12 cellular contexts compared by ENCODE assay signal in genomic region chr1:33010946-33011731, GRCh38. TPM values are rescaled to one million over a fixed set of nuclear protein-coding genes. Genes with fewer than 3 reads are reported as not detected.
A peak's percentile ranks its signal among the peaks of the same experiment; 100 is the strongest.
DNase-seq lines count a peak whose midpoint lies in the region; ATAC-seq, FAIRE-seq and TF ChIP-seq lines count a peak whose summit lies in the region.
"Had no signal": no experiment of that assay in that cellular context is flagged by ENCODE, and none has a peak within 500 bp of the region (broad histone marks: within the 10 kb centered on the region; RNA-seq: fewer than 3 reads in every experiment).

No MANE protein-coding gene starts in this region.

- CTCF ChIA-PET in HCT116 (lab: Charles Lee) = no interaction called here

- H3K4me2 ChIP-seq in HCT116 (ENCODE audit: low read length) (no peak overlapping the region), MM.1S (ENCODE audit: low read depth, low read length) (no peak overlapping the region)

- H3K27ac ChIP-seq in HCT116 (ENCODE audit: low read depth, low read length) (no peak overlapping the region), kidney (ENCODE audit: low read depth in 2 of 2, low read length in 2 of 2) (peak overlapping the region; percentile 54 to 85), skin epidermis (peak overlapping the region in 20 of 21 experiments; percentile 5 to 85 (median 75)), MM.1S (ENCODE audit: low read length) (no peak overlapping the region)
- H3K27ac ChIP-seq: SJSA1 had no signal

- TF ChIP-seq CTCF in HCT116 (IDR thresholded peaks at IDR 0.05 in 2 of 3, conservative IDR thresholded peaks at IDR 0.05 in 1 of 3; ENCODE audit: borderline replicate concordance in 1 of 3, insufficient read depth in 1 of 3, low read depth in 2 of 3, low read length in 2 of 3) (no peak), brain (conservative IDR thresholded peaks at IDR 0.05) (no peak), kidney (IDR thresholded peaks at IDR 0.05; ENCODE audit: borderline replicate concordance, extremely low read depth, insufficient read depth) (no peak), MM.1S (IDR thresholded peaks at IDR 0.05; ENCODE audit: low read length) (no peak)

- no peak overlapping the region for H2AFZ ChIP-seq in HCT116 (ENCODE audit: low read depth, low read length, poor library complexity, severe bottlenecking)
- no peak overlapping the region for H2AFZ ChIP-seq in MM.1S (ENCODE audit: low read length)

- no peak for DNase-seq in HCT116 (ENCODE audit: low read depth, low spot score)
- no peak for DNase-seq in kidney
- DNase-seq in MM.1S = no peak
- DNase-seq in NCI-H2227 treated with DMSO at 0.1 percent for 48 hours (lab: John Stamatoyannopoulos, UW) = no peak
- DNase-seq: activated gamma-delta T cell, Kasumi-1 had no signal

- H3K4me3 ChIP-seq in HCT116 (replicated peaks in 1 of 2; ENCODE audit: low read depth in 1 of 2, low read length in 2 of 2) (no peak overlapping the region), kidney (ENCODE audit: low read length in 2 of 2) (no peak overlapping the region), skin epidermis (no peak overlapping the region), MM.1S (ENCODE audit: low read length) (no peak overlapping the region)
- H3K4me3 ChIP-seq: SJSA1 had no signal

- BruUV-seq in HCT116 (replicated peaks; lab: Mats Ljungman, UMichigan) = no TSS peak

- H4K20me1 ChIP-seq in HCT116 (ENCODE audit: insufficient read depth) (no peaks in the 10 kb centered on the region), MM.1S (ENCODE audit: insufficient read depth, low read length) (no peaks in the 10 kb centered on the region)

- H3K36me3 Mint-ChIP-seq in brain = peaks cover 53% of the 10 kb centered on the region

- no peak for TF ChIP-seq RAD21 in HCT116 (IDR thresholded peaks at IDR 0.05; ENCODE audit: low read depth)

- POLR2A ChIA-PET in HCT116 (lab: Charles Lee) = no interaction called here

- H3K9me3 ChIP-seq in HCT116 (ENCODE audit: control insufficient read depth in 1 of 2, insufficient read depth in 1 of 2, low read depth in 1 of 2, low read length in 2 of 2) = no peaks in the 10 kb centered on the region
- no peaks in the 10 kb centered on the region for H3K9me3 ChIP-seq in kidney (ENCODE audit: control insufficient read depth in 1 of 2, low read length in 2 of 2)
- no peaks in the 10 kb centered on the region for H3K9me3 ChIP-seq in MM.1S (replicated peaks; ENCODE audit: insufficient read depth, low read length)
- H3K9me3 ChIP-seq: SJSA1 had no signal

- H3K27ac Mint-ChIP-seq in brain = peak overlapping the region in 4 of 5 experiments; percentile 49 to 90 (median 74)

- intact Hi-C loops in HCT116 (cut with micrococcal nuclease) (no loop called here), kidney (cut with DNase I) (no loop called here)

- no peaks in the 10 kb centered on the region for H3K27me3 Mint-ChIP-seq in brain

- H3K36me3 ChIP-seq in HCT116 (ENCODE audit: control insufficient read depth in 1 of 2, insufficient read depth in 2 of 2, low read length in 2 of 2) = peaks cover 59 to 64% of the 10 kb centered on the region in 2 experiments
- peaks cover 18 to 36% of the 10 kb centered on the region in 2 donors for H3K36me3 ChIP-seq in kidney (ENCODE audit: control insufficient read depth in 1 of 2, insufficient read depth in 2 of 2, low read length in 2 of 2)
- peaks cover 37% of the 10 kb centered on the region for H3K36me3 ChIP-seq in MM.1S (replicated peaks; ENCODE audit: insufficient read depth, low read length)

- H3K9me2 ChIP-seq in HCT116 (ENCODE audit: insufficient read depth) (no peaks in the 10 kb centered on the region), MM.1S (replicated peaks; ENCODE audit: insufficient read depth, low read length) (no peaks in the 10 kb centered on the region)

- H3K27me3 ChIP-seq in HCT116 (ENCODE audit: insufficient read depth, low read length) (no peaks in the 10 kb centered on the region), MM.1S (replicated peaks; ENCODE audit: insufficient read depth, low read length) (no peaks in the 10 kb centered on the region)
- H3K27me3 ChIP-seq: SJSA1 had no signal

- peak overlapping the region in 1 of 5 experiments; percentile 45 for H3K4me3 Mint-ChIP-seq in brain

- H3K9ac ChIP-seq in HCT116 (ENCODE audit: low read length) (no peak overlapping the region), kidney (ENCODE audit: low read length in 2 of 2) (peak overlapping the region in 1 of 2 donors; percentile 14), MM.1S (ENCODE audit: low read length) (no peak overlapping the region)

- H3K79me2 ChIP-seq in HCT116 (ENCODE audit: insufficient read depth, low read length) (peaks cover 4% of the 10 kb centered on the region; the same call in 1 of the 2 replicates), MM.1S (ENCODE audit: low read length) (no peaks in the 10 kb centered on the region)

- ATAC-seq in HCT116 = no peak
- no peak for ATAC-seq in HG03521 (IDR thresholded peaks at IDR 0.05; ENCODE audit: unreplicated experiment)
- ATAC-seq in GM19463 (IDR thresholded peaks at IDR 0.05; ENCODE audit: unreplicated experiment) = no peak

- no peak for TF ChIP-seq POLR2A in HCT116 (IDR thresholded peaks at IDR 0.05; ENCODE audit: borderline replicate concordance, extremely low read depth, insufficient read depth, insufficient read length)

- RAD21 ChIA-PET in HCT116 (lab: Charles Lee; ENCODE audit: low non-redundant PET in 1 of 2, low total read pairs in 2 of 2, uncharacterized antibody in 2 of 2, unreplicated experiment in 2 of 2) = no interaction called here

- no peaks in the 10 kb centered on the region for H3K9me3 Mint-ChIP-seq in brain

- no peak for FAIRE-seq in kidney (lab: Jason Lieb, UNC)
- FAIRE-seq: H1 had no signal

- H3F3A ChIP-seq in MM.1S (ENCODE audit: insufficient read depth, low read length) = no peaks in the 10 kb centered on the region

- H3K4me1 Mint-ChIP-seq in brain = peaks cover 40% of the 10 kb centered on the region

- H3K4me1 ChIP-seq in HCT116 (ENCODE audit: control insufficient read depth in 1 of 2, insufficient read depth in 2 of 2, low read length in 2 of 2) (peaks cover 7 to 23% of the 10 kb centered on the region in 2 experiments), kidney (ENCODE audit: control insufficient read depth in 1 of 2, insufficient read depth in 1 of 2, low read depth in 1 of 2, low read length in 2 of 2) (peaks cover 41 to 43% of the 10 kb centered on the region in 2 donors), MM.1S (ENCODE audit: low read length) (no peaks in the 10 kb centered on the region)
- H3K4me1 ChIP-seq: SJSA1 had no signal

TF ChIP-seq in HCT116, 20 proteins besides CTCF, POLR2A, EP300 and RAD21:
- TF ChIP-seq SP1 (IDR thresholded peaks at IDR 0.05; ENCODE audit: low read depth) = 0 out of 2 replicates have a peak, but pooled peaks have one; percentile 11
- TF ChIP-seq JUND (IDR thresholded peaks at IDR 0.05) = no peak
- TF ChIP-seq MAX (IDR thresholded peaks at IDR 0.05) = 0 out of 2 replicates have a peak, but pooled peaks have one; percentile 16

RNA-seq across cellular contexts. Expression of gene AK2, which starts 25.5 kb away (rescaled TPM):
- 233 TPM for total RNA-seq in HCT116 (2021; ENCODE audit: unreplicated experiment)
- 193 and 219 TPM in 2 replicates for polyA plus RNA-seq in HCT116 (2012)
- 166 TPM for polyA plus RNA-seq in brain (ENCODE audit: insufficient read depth, low read depth, low replicate concordance)
- total RNA-seq in kidney = 172 TPM
- 334 TPM for polyA plus RNA-seq in kidney (ENCODE audit: insufficient read depth, low read depth, low replicate concordance)

RNA-seq across cellular contexts. Expression of gene RNF19B, which starts 46.5 kb away (rescaled TPM):
- total RNA-seq in HCT116 (2021; ENCODE audit: unreplicated experiment) (22.5 TPM), kidney (30.8 TPM)
- polyA plus RNA-seq in HCT116 (2012) = 24.1 and 32.5 TPM in 2 replicates
- polyA plus RNA-seq in brain (ENCODE audit: insufficient read depth, low read depth, low replicate concordance) (28.4 TPM), kidney (ENCODE audit: insufficient read depth, low read depth, low replicate concordance) (17.3 TPM)

Comparison
In these comparisons a context has a peak if more than half of its experiments do, and no peak if none do; other contexts are left out.
1. H3K27ac ChIP-seq: peak in kidney (2 of 2) and skin epidermis (20 of 21); none in HCT116 (single experiment) and MM.1S (single experiment).